In the genomic region with DNA sequence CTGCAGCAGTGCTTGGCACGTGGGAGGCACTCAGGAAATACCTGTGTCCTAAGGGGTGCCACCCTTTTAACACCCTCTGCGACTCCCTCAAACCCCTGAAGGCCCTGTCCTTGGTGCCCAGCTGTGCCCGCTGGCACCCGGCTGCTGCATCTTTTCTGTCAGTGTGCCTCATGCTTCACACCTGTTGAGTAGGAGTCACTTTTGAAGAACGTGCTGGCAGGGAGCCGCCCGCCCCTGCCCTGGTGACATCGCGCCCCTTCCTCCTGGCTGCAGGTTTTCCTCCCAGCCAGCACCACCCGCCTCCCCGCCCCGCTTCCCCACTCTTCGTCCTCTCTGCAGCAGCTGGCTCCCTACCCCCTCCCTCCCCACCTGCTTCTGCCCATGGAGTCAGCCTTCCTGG, we compare ENCODE assay signal across 18 cellular contexts. TPM values are rescaled to one million over a fixed set of nuclear protein-coding genes. Genes with fewer than 3 reads are reported as not detected.
DNase-seq lines count a peak whose midpoint lies in the region; ATAC-seq and TF ChIP-seq lines count a peak whose summit lies in the region.
"Had no signal": no experiment of that assay in that cellular context is flagged by ENCODE, and none has a peak within 500 bp of the region (broad histone marks: within the 10 kb centered on the region; RNA-seq: fewer than 3 reads in every experiment).

No MANE protein-coding gene starts in this region.

- H3K27me3 ChIP-seq in lower lobe of right lung (ENCODE audit: low read depth) (no peaks in the 10 kb centered on the region), stomach (no peaks in the 10 kb centered on the region)
- H3K27me3 ChIP-seq: testis had no signal

- WGBS in stomach, 5 donors = 72 to 85% (median 79%) methylated on average over 12 to 13 of the region's 13 CpGs

- H3K36me3 ChIP-seq in HEK293 (ENCODE audit: control insufficient read depth in 2 of 2, insufficient read depth in 1 of 2, low read length in 2 of 2) (peaks cover 5 to 51% of the 10 kb centered on the region in 2 experiments; a peak in 2 of 3 replicates), lower lobe of right lung (peaks cover 90% of the 10 kb centered on the region), stomach (peaks cover 69 to 97% (median 95%) of the 10 kb centered on the region in 4 donors)

- peak; percentile 4 to 8 for ATAC-seq in lower lobe of right lung
- no peak for ATAC-seq in HG03565 (IDR thresholded peaks at IDR 0.05; ENCODE audit: unreplicated experiment)
- ATAC-seq: activated T-helper 17 cell treated with anti-CD3 and anti-CD28 coated beads, Interleukin-2, amount 50 U/mL, for 72 hours; WTC11 had no signal

- CTCF ChIA-PET in HEK293 (lab: Yijun Ruan, JAX) = interaction anchor here (0.6 to 2.5 kb wide), 2 partner anchors 12 to 252 kb away, joined by 4 to 10 read pairs; no protein-coding TSS in a partner anchor
- CTCF ChIA-PET in RWPE1 (lab: Yijun Ruan, JAX) = interaction anchor here (0.8 to 3.1 kb wide), 2 partner anchors 12 to 45 kb away, joined by 3 to 19 read pairs; no protein-coding TSS in a partner anchor

- no peaks in the 10 kb centered on the region for H3K4me1 ChIP-seq in HEK293 (ENCODE audit: control insufficient read depth, insufficient read depth, low read length)
- H3K4me1 ChIP-seq in lower lobe of right lung = peaks cover 11% of the 10 kb centered on the region
- peaks cover 0 to 15% (median 3%) of the 10 kb centered on the region in 4 donors for H3K4me1 ChIP-seq in stomach
- H3K4me1 ChIP-seq: testis had no signal

- DNase-seq in RWPE1 (ENCODE audit: low spot score) (no peak), lower lobe of right lung (no peak), stomach (no peak), SK-N-DZ (ENCODE audit: low spot score) (no peak), NCI-H2029 (lab: John Stamatoyannopoulos, UW) (no peak)
- DNase-seq: DMS53; effector memory CD8-positive, alpha-beta T cell; natural killer cell; NCI-H2171; NCI-H774; stimulated activated CD4-positive, alpha-beta T cell treated with anti-CD3 and anti-CD28 coated beads, Interleukin-1b, Interleukin-23, amount 100 ng/mL, for 48 hours; testis had no signal

- H3K4me3 ChIP-seq in HEK293 (ENCODE audit: low read depth, low read length) (no peak overlapping the region), lower lobe of right lung (no peak overlapping the region), stomach (no peak overlapping the region)
- H3K4me3 ChIP-seq: testis had no signal

- no peak for TF ChIP-seq EP300 in stomach (IDR thresholded peaks at IDR 0.05)

- POLR2A ChIA-PET in HEK293 (lab: Yijun Ruan, JAX) (interaction anchor here (0.8 kb wide), 1 partner anchor 18 kb away, joined by 3 read pairs; a partner anchor contains a TSS), RWPE1 (lab: Yijun Ruan, JAX; ENCODE audit: low non-redundant PET) (interaction anchor here (0.6 kb wide), 1 partner anchor 20 kb away, joined by 3 read pairs; no protein-coding TSS in a partner anchor)

- H3K9me3 ChIP-seq in HEK293 (ENCODE audit: control insufficient read depth, insufficient read depth, low read depth, low read length) = no peaks in the 10 kb centered on the region
- no peaks in the 10 kb centered on the region for H3K9me3 ChIP-seq in lower lobe of right lung
- H3K9me3 ChIP-seq in stomach = no peaks in the 10 kb centered on the region
- H3K9me3 ChIP-seq: testis had no signal

- no peak for TF ChIP-seq CTCF in HEK293 (tag by site-specific recombination; IDR thresholded peaks at IDR 0.05)
- TF ChIP-seq CTCF in RWPE1 (conservative IDR thresholded peaks at IDR 0.05; ENCODE audit: low read depth) = no peak
- no peak for TF ChIP-seq CTCF in lower lobe of right lung (IDR thresholded peaks at IDR 0.05)
- TF ChIP-seq CTCF in stomach (IDR thresholded peaks at IDR 0.05) = no peak

- no peak for TF ChIP-seq POLR2A in stomach (IDR thresholded peaks at IDR 0.05)

- intact Hi-C loops in lower lobe of right lung (cut with DNase I) (no loop called here), stomach (cut with DNase I; ENCODE audit: low total_unique reads) (no loop called here)

- no peak overlapping the region for H3K27ac ChIP-seq in HEK293 (ENCODE audit: extremely low read depth, low read depth, low read length)
- peak overlapping the region; percentile 32 for H3K27ac ChIP-seq in RWPE1
- peak overlapping the region; percentile 60 for H3K27ac ChIP-seq in lower lobe of right lung
- peak overlapping the region in 4 of 5 donors; percentile 40 to 62 (median 56) for H3K27ac ChIP-seq in stomach
- H3K27ac ChIP-seq: C4-2B, testis had no signal

TF ChIP-seq in HEK293, 187 proteins besides CTCF, POLR2A, EP300 and RAD21:
- TF ChIP-seq ZNF658 (tag by site-specific recombination; IDR thresholded peaks at IDR 0.05) (no peak), KLF1 (tag by site-specific recombination; IDR thresholded peaks at IDR 0.05) (peak; percentile 87), SCRT2 (tag by site-specific recombination; IDR thresholded peaks at IDR 0.05) (peak; percentile 79), SCRT1 (tag by site-specific recombination; IDR thresholded peaks at IDR 0.05; ENCODE audit: borderline replicate concordance) (0 out of 2 replicates have a peak, but pooled peaks have one; percentile 40), YY1 (tag by site-specific recombination; IDR thresholded peaks at IDR 0.05) (no peak), REPIN1 (tag by site-specific recombination; IDR thresholded peaks at IDR 0.05; ENCODE audit: low read depth) (no peak), ZNF24 (tag by site-specific recombination; IDR thresholded peaks at IDR 0.05) (no peak)
- TF ChIP-seq, protein P1, sequence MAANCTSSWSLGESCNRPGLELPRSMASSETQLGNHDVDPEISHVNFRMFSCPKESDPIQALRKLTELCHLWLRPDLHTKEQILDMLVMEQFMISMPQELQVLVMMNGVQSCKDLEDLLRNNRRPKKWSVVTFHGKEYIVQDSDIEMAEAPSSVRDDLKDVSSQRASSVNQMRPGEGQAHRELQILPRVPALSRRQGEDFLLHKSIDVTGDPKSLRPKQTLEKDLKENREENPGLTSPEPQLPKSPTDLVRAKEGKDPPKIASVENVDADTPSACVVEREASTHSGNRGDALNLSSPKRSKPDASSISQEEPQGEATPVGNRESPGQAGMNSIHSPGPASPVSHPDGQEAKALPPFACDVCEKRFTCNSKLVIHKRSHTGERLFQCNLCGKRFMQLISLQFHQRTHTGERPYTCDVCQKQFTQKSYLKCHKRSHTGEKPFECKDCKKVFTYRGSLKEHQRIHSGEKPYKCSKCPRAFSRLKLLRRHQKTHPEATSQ (tag by site-specific recombination; IDR thresholded peaks at IDR 0.05) = no peak
- TF ChIP-seq, protein P2, sequence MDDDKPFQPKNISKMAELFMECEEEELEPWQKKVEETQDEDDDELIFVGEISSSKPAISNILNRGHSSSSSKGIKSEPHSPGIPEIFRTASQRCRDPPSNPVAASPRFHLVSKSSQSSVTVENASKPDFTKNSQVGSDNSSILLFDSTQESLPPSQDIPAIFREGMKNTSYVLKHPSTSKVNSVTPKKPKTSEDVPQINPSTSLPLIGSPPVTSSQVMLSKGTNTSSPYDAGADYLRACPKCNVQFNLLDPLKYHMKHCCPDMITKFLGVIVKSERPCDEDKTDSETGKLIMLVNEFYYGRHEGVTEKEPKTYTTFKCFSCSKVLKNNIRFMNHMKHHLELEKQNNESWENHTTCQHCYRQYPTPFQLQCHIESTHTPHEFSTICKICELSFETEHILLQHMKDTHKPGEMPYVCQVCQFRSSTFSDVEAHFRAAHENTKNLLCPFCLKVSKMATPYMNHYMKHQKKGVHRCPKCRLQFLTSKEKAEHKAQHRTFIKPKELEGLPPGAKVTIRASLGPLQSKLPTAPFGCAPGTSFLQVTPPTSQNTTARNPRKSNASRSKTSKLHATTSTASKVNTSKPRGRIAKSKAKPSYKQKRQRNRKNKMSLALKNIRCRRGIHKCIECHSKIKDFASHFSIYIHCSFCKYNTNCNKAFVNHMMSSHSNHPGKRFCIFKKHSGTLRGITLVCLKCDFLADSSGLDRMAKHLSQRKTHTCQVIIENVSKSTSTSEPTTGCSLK (tag by site-specific recombination; IDR thresholded peaks at IDR 0.05) = no peak
- TF ChIP-seq, protein P3, sequence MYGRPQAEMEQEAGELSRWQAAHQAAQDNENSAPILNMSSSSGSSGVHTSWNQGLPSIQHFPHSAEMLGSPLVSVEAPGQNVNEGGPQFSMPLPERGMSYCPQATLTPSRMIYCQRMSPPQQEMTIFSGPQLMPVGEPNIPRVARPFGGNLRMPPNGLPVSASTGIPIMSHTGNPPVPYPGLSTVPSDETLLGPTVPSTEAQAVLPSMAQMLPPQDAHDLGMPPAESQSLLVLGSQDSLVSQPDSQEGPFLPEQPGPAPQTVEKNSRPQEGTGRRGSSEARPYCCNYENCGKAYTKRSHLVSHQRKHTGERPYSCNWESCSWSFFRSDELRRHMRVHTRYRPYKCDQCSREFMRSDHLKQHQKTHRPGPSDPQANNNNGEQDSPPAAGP (tag by site-specific recombination; IDR thresholded peaks at IDR 0.05) = 0 out of 2 replicates have a peak, but pooled peaks have one; percentile 22
TF ChIP-seq in HEK293: peak in this region for 4.

RNA-seq across cellular contexts. Expression of a gene that starts 17.8 kb away (rescaled TPM):
- total RNA-seq in lower lobe of right lung (22.6 TPM), stomach (100 to 1,000 TPM in 3 of 5 donors, 10 to 100 TPM in 1, 1 to 10 TPM in 1; 9.3 to 340 (median 114) TPM)
- polyA plus RNA-seq in stomach = 10 to 100 TPM; 11.8 to 16.3 (median 13.6) TPM
- 25.3 and 31.8 TPM in 2 replicates for polyA plus RNA-seq in SK-N-DZ (2014; cell fraction: cytosol; rRNA removed)
- 28.6 and 39.3 TPM in 2 replicates for polyA plus RNA-seq in SK-N-DZ (2014; cell fraction: nucleus; rRNA removed)

RNA-seq across cellular contexts. Expression of a gene that starts 18.4 kb away (rescaled TPM):
- total RNA-seq in lower lobe of right lung (980 TPM), stomach (1,000 to 10,000 TPM in 2 of 5 donors, 100 to 1,000 TPM in 3; 253 to 2,124 (median 789) TPM)
- polyA plus RNA-seq in stomach = 1,000 to 10,000 TPM in 1 of 3 donors, 100 to 1,000 TPM in 2; 131 to 1,368 (median 157) TPM
- 15.6 and 18.2 TPM in 2 replicates for polyA plus RNA-seq in SK-N-DZ (2014; cell fraction: cytosol; rRNA removed)
- polyA plus RNA-seq in SK-N-DZ (2014; cell fraction: nucleus; rRNA removed) = 45.6 and 148 TPM in 2 replicates

RNA-seq across cellular contexts. Expression of a gene that starts 21.8 kb away (rescaled TPM):
- total RNA-seq in lower lobe of right lung = 13.0 TPM
- total RNA-seq in stomach = 100 to 1,000 TPM in 1 of 5 donors, 1 to 10 TPM in 4; 1.2 to 101 (median 2.4) TPM
- polyA plus RNA-seq in stomach = 1 to 10 TPM; 1.9 to 3.8 (median 3.1) TPM
- 2.4 and 3.9 TPM in 2 replicates for polyA plus RNA-seq in SK-N-DZ (2014; cell fraction: cytosol; rRNA removed)
- 2.0 and 7.1 TPM in 2 replicates for polyA plus RNA-seq in SK-N-DZ (2014; cell fraction: nucleus; rRNA removed)

RNA-seq across cellular contexts. Expression of a gene that starts 49.7 kb away (rescaled TPM):
- total RNA-seq in lower lobe of right lung = 0.18 TPM
- total RNA-seq in stomach = 1 to 10 TPM in 1 of 5 donors, not detected in 4; 4.5 TPM
- under 1 TPM in 2 of 3 donors, not detected in 1; 0.25 to 0.44 TPM for polyA plus RNA-seq in stomach
- 6.0 and 6.7 TPM in 2 replicates for polyA plus RNA-seq in SK-N-DZ (2014; cell fraction: cytosol; rRNA removed)
- 4.2 and 5.5 TPM in 2 replicates for polyA plus RNA-seq in SK-N-DZ (2014; cell fraction: nucleus; rRNA removed)
- total RNA-seq: renal cortical epithelial cell had no signal
